31 cellular contexts compared by ENCODE assay signal in genomic region chr3:87541711-87542110, GRCh38.
"Had no signal": no experiment of that assay in that cellular context is flagged by ENCODE, and none has a peak within 500 bp of the region (broad histone marks: within the 10 kb centered on the region; RNA-seq: fewer than 3 reads in every experiment).

No MANE protein-coding gene starts in this region.

- DNase-seq: cerebellar nuclear complex; cortex of kidney; effector memory CD8-positive, alpha-beta T cell; heart left ventricle; hippocampal formation; kidney glomerular epithelial cell; left colon; left ventricle myocardium superior; mesendoderm; midbrain; naive thymus-derived CD4-positive, alpha-beta T cell; nucleus accumbens; stimulated activated CD4-positive, alpha-beta T cell treated with anti-CD3 and anti-CD28 coated beads, Interleukin-12 subunit alpha, Interleukin-12 subunit beta, amount 100 ng/mL, for 4 hours; stimulated activated CD4-positive, alpha-beta T cell treated with anti-CD3 and anti-CD28 coated beads, Interleukin-1b, Interleukin-23, amount 100 ng/mL, for 48 hours; stimulated activated CD4-positive, alpha-beta T cell treated with anti-CD3 and anti-CD28 coated beads, Interleukin-4, amount 100 ng/mL, for 24 hours; stimulated activated naive CD8-positive, alpha-beta T cell treated with anti-CD3 and anti-CD28 coated beads, Interleukin-15, Interleukin-2, amounts not matched to agents 100 U/mL and 50 U/mL, for 24 hours; substantia nigra; testis; tibial artery; uterus had no signal

- ATAC-seq: effector memory CD8-positive, alpha-beta T cell; esophagus mucosa; foreskin keratinocyte; gastroesophageal sphincter; heart left ventricle; left colon; left ventricle myocardium superior; naive thymus-derived CD4-positive, alpha-beta T cell; sciatic nerve; stimulated activated effector memory CD8-positive, alpha-beta T cell treated with anti-CD3 and anti-CD28 coated beads, Interleukin-12 subunit alpha, Interleukin-12 subunit beta, amount 100 ng/mL, for 72 hours; stimulated activated naive CD8-positive, alpha-beta T cell treated with anti-CD3 and anti-CD28 coated beads, Interleukin-15, Interleukin-2, amounts not matched to agents 100 U/mL and 50 U/mL, for 24 hours had no signal

- H3K27ac Mint-ChIP-seq: effector memory CD8-positive, alpha-beta T cell; naive thymus-derived CD4-positive, alpha-beta T cell; nephron; stimulated activated effector memory CD8-positive, alpha-beta T cell treated with anti-CD3 and anti-CD28 coated beads, Interleukin-12 subunit alpha, Interleukin-12 subunit beta, amount 100 ng/mL, for 72 hours; type B pancreatic cell had no signal

- H3K36me3 ChIP-seq: gastroesophageal sphincter, heart left ventricle, prostate gland, right atrium auricular region, tibial artery, uterus had no signal

- H3K27me3 ChIP-seq: foreskin keratinocyte, gastroesophageal sphincter, heart left ventricle, right atrium auricular region, testis, tibial artery, uterus had no signal

- H3K36me3 Mint-ChIP-seq: naive thymus-derived CD4-positive, alpha-beta T cell; stimulated activated effector memory CD8-positive, alpha-beta T cell treated with anti-CD3 and anti-CD28 coated beads, Interleukin-12 subunit alpha, Interleukin-12 subunit beta, amount 100 ng/mL, for 72 hours; type B pancreatic cell had no signal

- H3K4me3 Mint-ChIP-seq: effector memory CD8-positive, alpha-beta T cell; naive thymus-derived CD4-positive, alpha-beta T cell; nephron; stimulated activated effector memory CD8-positive, alpha-beta T cell treated with anti-CD3 and anti-CD28 coated beads, Interleukin-12 subunit alpha, Interleukin-12 subunit beta, amount 100 ng/mL, for 72 hours; type B pancreatic cell had no signal

- H3K4me1 Mint-ChIP-seq: naive thymus-derived CD4-positive, alpha-beta T cell; nephron; stimulated activated effector memory CD8-positive, alpha-beta T cell treated with anti-CD3 and anti-CD28 coated beads, Interleukin-12 subunit alpha, Interleukin-12 subunit beta, amount 100 ng/mL, for 72 hours had no signal

- H3K9me3 Mint-ChIP-seq: nephron had no signal

- H3K9me3 ChIP-seq: gastroesophageal sphincter, heart left ventricle, prostate gland, right atrium auricular region, testis, tibial artery, uterus had no signal

- H3K27me3 Mint-ChIP-seq: effector memory CD8-positive, alpha-beta T cell; naive thymus-derived CD4-positive, alpha-beta T cell; type B pancreatic cell had no signal

- H3K4me1 ChIP-seq: foreskin keratinocyte, gastroesophageal sphincter, heart left ventricle, prostate gland, right atrium auricular region, testis, tibial artery, uterus had no signal

- H3K4me2 ChIP-seq: smooth muscle cell had no signal

- H3K4me3 ChIP-seq: gastroesophageal sphincter, heart left ventricle, prostate gland, right atrium auricular region, smooth muscle cell, testis, tibial artery, uterus had no signal

- H3K27ac ChIP-seq: epithelial cell of prostate, foreskin keratinocyte, gastroesophageal sphincter, heart left ventricle, prostate gland, right atrium auricular region, testis, tibial artery, uterus had no signal
